Comparison of ENCODE assay signal across 1 cellular context in the genomic region with DNA sequence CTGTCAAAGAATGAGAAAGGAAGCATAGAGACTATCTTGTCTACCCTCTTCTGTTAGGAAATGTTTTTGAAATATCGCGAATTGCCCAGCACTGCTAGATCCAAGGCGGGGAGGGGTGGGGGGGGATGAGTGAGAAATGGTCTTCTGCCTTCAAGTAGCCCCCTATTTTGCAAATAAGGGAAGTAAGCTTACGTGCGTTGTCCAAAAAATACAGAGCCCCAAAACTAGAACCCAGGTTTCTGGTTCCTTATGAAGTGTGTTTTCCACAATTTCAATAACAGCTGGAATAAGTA.
TF ChIP-seq lines count a peak whose summit lies in the region.

No MANE protein-coding gene starts in this region.

TF ChIP-seq in IMR-90, 13 proteins besides CTCF, POLR2A, EP300 and RAD21:
- no peak for TF ChIP-seq RFX5 (IDR thresholded peaks at IDR 0.05; ENCODE audit: low read depth, low read length)
- TF ChIP-seq CEBPB (IDR thresholded peaks at IDR 0.05; ENCODE audit: low read depth, low read length): no peak
- no peak for TF ChIP-seq RCOR1 (IDR thresholded peaks at IDR 0.05; ENCODE audit: insufficient replicate concordance, low read length)
- no peak for TF ChIP-seq MAZ (IDR thresholded peaks at IDR 0.05; ENCODE audit: borderline replicate concordance, low read depth, low read length)
- TF ChIP-seq CHD1 (IDR thresholded peaks at IDR 0.05; ENCODE audit: low read depth, low read length): no peak
- TF ChIP-seq MXI1 (IDR thresholded peaks at IDR 0.05; ENCODE audit: borderline replicate concordance, low read depth, low read length): no peak
- TF ChIP-seq, protein P1, sequence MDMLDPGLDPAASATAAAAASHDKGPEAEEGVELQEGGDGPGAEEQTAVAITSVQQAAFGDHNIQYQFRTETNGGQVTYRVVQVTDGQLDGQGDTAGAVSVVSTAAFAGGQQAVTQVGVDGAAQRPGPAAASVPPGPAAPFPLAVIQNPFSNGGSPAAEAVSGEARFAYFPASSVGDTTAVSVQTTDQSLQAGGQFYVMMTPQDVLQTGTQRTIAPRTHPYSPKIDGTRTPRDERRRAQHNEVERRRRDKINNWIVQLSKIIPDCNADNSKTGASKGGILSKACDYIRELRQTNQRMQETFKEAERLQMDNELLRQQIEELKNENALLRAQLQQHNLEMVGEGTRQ (IDR thresholded peaks at IDR 0.05; ENCODE audit: low read depth, low read length): no peak
